8 cellular contexts compared by ENCODE assay signal in the genomic region with DNA sequence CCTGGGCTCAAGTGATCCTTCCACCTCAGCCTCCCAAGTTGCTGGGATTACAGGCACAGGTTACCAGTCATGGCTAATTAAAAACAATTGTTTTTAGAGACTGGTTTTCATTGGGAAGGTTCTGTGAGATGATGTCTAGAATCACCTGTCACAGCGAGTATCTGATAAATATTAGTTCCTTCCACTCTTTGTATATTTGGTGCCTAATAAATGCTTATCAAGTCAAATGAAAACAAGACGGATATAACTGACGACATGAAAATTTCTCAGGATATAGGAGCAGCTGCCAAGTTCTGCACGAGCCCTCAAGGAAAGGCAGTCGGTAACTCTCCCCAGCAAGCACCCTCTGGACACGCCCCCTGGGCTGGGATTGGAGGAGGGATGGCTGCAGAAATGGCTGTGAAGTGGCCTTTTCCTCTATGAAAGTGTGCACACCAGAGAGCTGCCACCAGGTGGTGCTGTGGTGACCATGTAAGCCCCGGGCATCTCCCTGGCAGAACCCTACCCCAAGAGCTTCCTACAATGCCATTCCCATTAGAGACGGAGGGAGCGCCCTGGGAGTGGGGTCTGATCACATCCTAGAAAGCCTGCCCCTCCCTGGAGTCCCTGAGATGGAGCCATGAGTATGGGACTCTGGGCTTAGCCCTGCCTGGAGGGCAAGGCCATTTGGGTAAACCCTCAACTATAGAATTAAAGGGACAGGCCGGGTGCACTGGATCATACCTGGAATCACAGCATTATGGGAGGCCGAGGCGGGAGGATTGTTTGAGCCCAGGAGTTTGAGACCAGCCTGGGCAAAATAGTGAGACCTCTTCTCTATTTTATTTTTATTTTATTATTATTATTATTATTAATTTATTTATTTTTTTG. TPM values are rescaled to one million over a fixed set of nuclear protein-coding genes. Genes with fewer than 3 reads are reported as not detected.
DNase-seq lines count a peak whose midpoint lies in the region; ATAC-seq and TF ChIP-seq lines count a peak whose summit lies in the region.

No MANE protein-coding gene starts in this region.

- H3K4me1 ChIP-seq in Loucy (ENCODE audit: insufficient read depth, low read length, poor library complexity, severe bottlenecking), result no peaks in the 10 kb centered on the region
- no peaks in the 10 kb centered on the region for H3K4me1 ChIP-seq in neural progenitor cell
- peaks cover 0 to 9% (median 0%) of the 10 kb centered on the region in 4 donors for H3K4me1 ChIP-seq in stomach

- H3K4me2 ChIP-seq in Loucy (ENCODE audit: low read depth, low read length, poor library complexity, severe bottlenecking) (no peak overlapping the region), neural progenitor cell (peak overlapping the region; percentile 19)

- no peaks in the 10 kb centered on the region for H3K9me3 ChIP-seq in Loucy (ENCODE audit: insufficient read depth, low read depth, low read length)
- no peaks in the 10 kb centered on the region for H3K9me3 ChIP-seq in neural progenitor cell (ENCODE audit: low read depth)
- H3K9me3 ChIP-seq in stomach, result no peaks in the 10 kb centered on the region

- H3K4me3 ChIP-seq in Loucy (ENCODE audit: low read length, poor library complexity, severe bottlenecking), result no peak overlapping the region
- no peak overlapping the region for H3K4me3 ChIP-seq in fibroblast of mammary gland (ENCODE audit: control insufficient read depth, low read depth, low read length)
- H3K4me3 ChIP-seq in neural progenitor cell, result no peak overlapping the region
- H3K4me3 ChIP-seq in stomach, result no peak overlapping the region

- H3K27ac ChIP-seq in neural progenitor cell (no peak overlapping the region), stomach (no peak overlapping the region)

- H3K79me2 ChIP-seq in Loucy (ENCODE audit: insufficient read depth, low read length) (no peaks in the 10 kb centered on the region), neural progenitor cell (ENCODE audit: low read depth) (no peaks in the 10 kb centered on the region)

- peak overlapping the region; percentile 25 for H3K27ac Mint-ChIP-seq in neural progenitor cell

- TF ChIP-seq EP300 in stomach (IDR thresholded peaks at IDR 0.05), result no peak

- H4K20me1 ChIP-seq in Loucy (ENCODE audit: insufficient read depth, low read length, poor library complexity, severe bottlenecking) (no peaks in the 10 kb centered on the region), neural progenitor cell (ENCODE audit: low read depth) (no peaks in the 10 kb centered on the region)

- no peak overlapping the region for H2AFZ ChIP-seq in Loucy (ENCODE audit: low read length)
- H2AFZ ChIP-seq in neural progenitor cell (replicated peaks), result no peak overlapping the region

- H3K27me3 ChIP-seq in Loucy (ENCODE audit: insufficient read depth, low read length, poor library complexity, severe bottlenecking) (no peaks in the 10 kb centered on the region), neural progenitor cell (no peaks in the 10 kb centered on the region), stomach (no peaks in the 10 kb centered on the region)

- H3K4me3 Mint-ChIP-seq in activated T-cell treated with anti-CD3 and anti-CD28 coated beads, Interleukin-2, amount 50 U/mL, for 4 hours, result no peak overlapping the region
- peak overlapping the region; percentile 43 for H3K4me3 Mint-ChIP-seq in neural progenitor cell

- WGBS in stomach, 5 donors, result 30 to 43% (median 36%) methylated on average over 9 to 12 of the region's 12 CpGs

- no peaks in the 10 kb centered on the region for H3K9me3 Mint-ChIP-seq in activated T-cell treated with anti-CD3 and anti-CD28 coated beads, Interleukin-2, amount 50 U/mL, for 4 hours
- H3K9me3 Mint-ChIP-seq in neural progenitor cell, result no peaks in the 10 kb centered on the region

- H3K27me3 Mint-ChIP-seq in activated T-cell treated with anti-CD3 and anti-CD28 coated beads, Interleukin-2, amount 50 U/mL, for 4 hours (ENCODE audit: low read depth), result no peaks in the 10 kb centered on the region
- peaks cover 12% of the 10 kb centered on the region for H3K27me3 Mint-ChIP-seq in neural progenitor cell (ENCODE audit: insufficient read depth, low read depth)

- ATAC-seq in GM18867 (IDR thresholded peaks at IDR 0.05; ENCODE audit: unreplicated experiment), result peak; percentile 69
- peak; percentile 77 to 78 for ATAC-seq in activated T-cell treated with anti-CD3 and anti-CD28 coated beads, Interleukin-2, amount 50 U/mL, for 4 hours

- H3K9ac ChIP-seq in Loucy (ENCODE audit: low read depth, low read length, poor library complexity, severe bottlenecking) (no peak overlapping the region), neural progenitor cell (no peak overlapping the region)

- intact Hi-C loops in stomach (cut with DNase I; ENCODE audit: low total_unique reads), result no loop called here

- H3K36me3 Mint-ChIP-seq in activated T-cell treated with anti-CD3 and anti-CD28 coated beads, Interleukin-2, amount 50 U/mL, for 4 hours (ENCODE audit: insufficient read depth), result peaks cover 9% of the 10 kb centered on the region
- H3K36me3 Mint-ChIP-seq in neural progenitor cell, result no peaks in the 10 kb centered on the region

- H3F3A ChIP-seq in Loucy (ENCODE audit: low read depth), result no peaks in the 10 kb centered on the region
- H3F3A ChIP-seq in neural progenitor cell (ENCODE audit: low read depth), result no peaks in the 10 kb centered on the region

- no peaks in the 10 kb centered on the region for H3K9me2 ChIP-seq in Loucy (replicated peaks; ENCODE audit: low read depth, low read length)

- TF ChIP-seq CTCF in Loucy (conservative IDR thresholded peaks at IDR 0.05; ENCODE audit: low read length) (peak; percentile 90), fibroblast of mammary gland (conservative IDR thresholded peaks at IDR 0.05; ENCODE audit: control insufficient read depth, insufficient read depth, low read depth, low read length) (peak; percentile 89), neural progenitor cell (IDR thresholded peaks at IDR 0.05) (peak; percentile 95), stomach (IDR thresholded peaks at IDR 0.05) (peak in 5 of 7 experiments; percentile 65 to 77 (median 76))

- H3K36me3 ChIP-seq in Loucy (ENCODE audit: insufficient read depth, low read length), result no peaks in the 10 kb centered on the region
- H3K36me3 ChIP-seq in neural progenitor cell, result no peaks in the 10 kb centered on the region
- H3K36me3 ChIP-seq in stomach, result peaks cover 0 to 50% (median 26%) of the 10 kb centered on the region in 4 donors

- TF ChIP-seq POLR2A in stomach (IDR thresholded peaks at IDR 0.05), result no peak

- peaks cover 18% of the 10 kb centered on the region for H3K4me1 Mint-ChIP-seq in activated T-cell treated with anti-CD3 and anti-CD28 coated beads, Interleukin-2, amount 50 U/mL, for 4 hours (ENCODE audit: low read depth)
- H3K4me1 Mint-ChIP-seq in neural progenitor cell, result peaks cover 14% of the 10 kb centered on the region

- DNase-seq in A172 (ENCODE audit: low spot score), result peak; percentile 89
- peak; percentile 95 for DNase-seq in RKO (ENCODE audit: low spot score)
- DNase-seq in activated T-cell treated with anti-CD3 and anti-CD28 coated beads, Interleukin-2, amount 50 U/mL, for 4 hours, result peak; percentile 75
- DNase-seq in fibroblast of mammary gland (ENCODE audit: low read depth), result peak; percentile 94
- peak; percentile 98 for DNase-seq in neural progenitor cell (ENCODE audit: low spot score)
- DNase-seq in stomach, result peak; percentile 93

RNA-seq across cellular contexts. Expression of gene HTR6, which starts 50.9 kb away (rescaled TPM):
- not detected in 2 replicates for total RNA-seq in A172 (2014; rRNA removed; shearing (Covaris generic))
- total RNA-seq in activated T-cell treated with anti-CD3 and anti-CD28 coated beads, Interleukin-2, amount 50 U/mL, for 4 hours, result under 1 TPM; 0.11 to 0.43 (median 0.11) TPM
- 0.25 TPM in 1 of 2 replicates, not detected in the other for total RNA-seq in neural progenitor cell (ENCODE audit: low replicate concordance)
- not detected for total RNA-seq in stomach
- not detected for polyA plus RNA-seq in stomach
